ENCODE assay signal across 17 cellular contexts in the genomic region with DNA sequence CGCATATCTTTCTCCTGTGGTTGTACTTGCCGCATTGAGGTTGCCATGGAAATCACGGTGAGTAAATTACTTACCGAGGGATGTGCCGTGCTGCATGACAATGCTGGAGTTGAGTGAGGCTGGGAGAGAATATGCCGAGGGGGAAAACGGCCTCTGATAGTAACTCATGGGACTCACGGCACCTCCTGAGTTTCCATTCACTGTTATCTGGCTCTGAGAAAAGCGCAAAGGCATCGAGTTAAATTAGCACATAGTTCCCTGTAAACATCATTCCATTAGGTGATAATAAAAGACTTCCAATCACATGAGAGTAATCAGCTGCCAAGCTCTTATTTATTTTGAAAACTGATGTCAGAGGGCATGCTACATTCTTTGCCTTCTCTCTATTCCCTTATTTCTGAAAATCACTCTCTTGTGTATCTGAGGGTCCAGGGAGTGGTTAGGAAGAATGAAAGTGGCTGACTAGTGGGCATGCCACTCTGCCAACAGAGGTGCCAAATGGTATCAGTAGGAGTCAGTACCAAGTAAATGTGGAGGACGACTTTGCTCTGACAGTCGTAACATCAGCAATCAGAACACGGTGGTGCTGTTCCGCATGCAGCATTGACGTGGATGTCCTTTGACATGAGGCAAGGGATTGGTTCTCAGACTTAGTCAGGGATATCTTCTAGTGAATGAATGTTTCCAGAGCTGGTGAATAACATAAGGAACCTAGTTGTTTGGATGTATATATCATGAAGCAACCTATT.
DNase-seq lines count a peak whose midpoint lies in the region; ATAC-seq and TF ChIP-seq lines count a peak whose summit lies in the region.
"Had no signal": no experiment of that assay in that cellular context is flagged by ENCODE, and none has a peak within 500 bp of the region (broad histone marks: within the 10 kb centered on the region; RNA-seq: fewer than 3 reads in every experiment).

No MANE protein-coding gene starts in this region.

- CTCF ChIA-PET in MCF 10A (lab: Yijun Ruan, JAX): interaction anchor here (0.5 to 2.6 kb wide), 3 partner anchors 20 to 507 kb away, joined by 3 to 10 read pairs (median 4); no protein-coding TSS in a partner anchor

- H4K20me1 ChIP-seq in GM23338 (replicated peaks; ENCODE audit: insufficient read depth): no peaks in the 10 kb centered on the region
- H4K20me1 ChIP-seq: BLaER1 treated with 17β-estradiol and CSF1 and Interleukin-3, amounts not matched to agents 10 nM and 100 nM had no signal

- H3K4me3 Mint-ChIP-seq in GM23338 (no peak overlapping the region), MCF 10A (ENCODE audit: unreplicated experiment) (no peak overlapping the region)
- H3K4me3 Mint-ChIP-seq: CD4-positive, CD25-positive, alpha-beta regulatory T cell; HFFc6 had no signal

- peaks cover 12% of the 10 kb centered on the region; the same call in 1 of the 2 replicates for H3K4me1 ChIP-seq in GM23338 (ENCODE audit: insufficient read depth)
- peaks cover 0 to 45% (median 12%) of the 10 kb centered on the region in 12 donors for H3K4me1 ChIP-seq in heart left ventricle
- peaks cover 0 to 20% of the 10 kb centered on the region in 2 donors for H3K4me1 ChIP-seq in right atrium auricular region
- peaks cover 10% of the 10 kb centered on the region for H3K4me1 ChIP-seq in rectal smooth muscle tissue (ENCODE audit: control insufficient read depth, insufficient read depth, low read length)
- H3K4me1 ChIP-seq: BLaER1 treated with 17β-estradiol and CSF1 and Interleukin-3, amounts not matched to agents 10 nM and 100 nM had no signal

- H3K9me2 ChIP-seq in GM23338 (ENCODE audit: insufficient read depth): 0 out of 2 replicates have a peak, but pooled peaks cover 4% of the 10 kb centered on the region

- H3K4me1 Mint-ChIP-seq in GM23338 (peaks cover 17% of the 10 kb centered on the region), MCF 10A (ENCODE audit: insufficient read depth, unreplicated experiment) (no peaks in the 10 kb centered on the region)
- H3K4me1 Mint-ChIP-seq: CD4-positive, CD25-positive, alpha-beta regulatory T cell had no signal

- DNase-seq in GM23338 (ENCODE audit: low spot score) (peak; percentile 49), heart left ventricle (peak in 1 of 5 donors; percentile 78), right atrium auricular region (ENCODE audit: low spot score) (no peak), MCF 10A (ENCODE audit: unreplicated experiment) (no peak), H7 (no peak), T-helper 9 cell (no peak)
- DNase-seq: ACHN; Calu3; CD4-positive, CD25-positive, alpha-beta regulatory T cell; DMS 273 treated with DMSO at 0.1 percent for 48 hours; HCEC 1CT; HFFc6 had no signal

- H3K4me3 ChIP-seq in GM23338: no peak overlapping the region
- peak overlapping the region in 1 of 12 donors; percentile 49 for H3K4me3 ChIP-seq in heart left ventricle
- no peak overlapping the region for H3K4me3 ChIP-seq in right atrium auricular region
- no peak overlapping the region for H3K4me3 ChIP-seq in rectal smooth muscle tissue (ENCODE audit: low read length)
- no peak overlapping the region for H3K4me3 ChIP-seq in H7 (ENCODE audit: insufficient read depth, low read depth, low read length)
- H3K4me3 ChIP-seq: BLaER1 treated with 17β-estradiol and CSF1 and Interleukin-3, amounts not matched to agents 10 nM and 100 nM; GM12878 had no signal

- intact Hi-C loops in heart left ventricle (cut with DNase I): no loop called here
- intact Hi-C loops in MCF 10A (cut with micrococcal nuclease): no loop called here

- no peaks in the 10 kb centered on the region for H3K9me3 ChIP-seq in heart left ventricle
- no peaks in the 10 kb centered on the region for H3K9me3 ChIP-seq in right atrium auricular region
- H3K9me3 ChIP-seq: BLaER1 treated with 17β-estradiol and CSF1 and Interleukin-3, amounts not matched to agents 10 nM and 100 nM had no signal

- H3K27ac Mint-ChIP-seq in GM23338 (0 out of 2 replicates have a peak overlapping the region, but pooled peaks have one; percentile 49), MCF 10A (ENCODE audit: low read depth, unreplicated experiment) (no peak overlapping the region)
- H3K27ac Mint-ChIP-seq: CD4-positive, CD25-positive, alpha-beta regulatory T cell; HFFc6 had no signal

- no peak for TF ChIP-seq POLR2A in heart left ventricle (IDR thresholded peaks at IDR 0.05)

- 0 out of 2 replicates have a peak, but pooled peaks cover 2% of the 10 kb centered on the region for H3F3A ChIP-seq in GM23338 (replicated peaks; ENCODE audit: low read depth)

- POLR2A ChIA-PET in MCF 10A (lab: Yijun Ruan, JAX): interaction anchor here (0.7 kb wide), 1 partner anchor 30 kb away, joined by 3 read pairs; no protein-coding TSS in a partner anchor

- H3K27me3 ChIP-seq in GM23338 (ENCODE audit: insufficient read depth) (no peaks in the 10 kb centered on the region), heart left ventricle (no peaks in the 10 kb centered on the region), right atrium auricular region (no peaks in the 10 kb centered on the region), rectal smooth muscle tissue (ENCODE audit: control insufficient read depth, insufficient read depth, low read length) (no peaks in the 10 kb centered on the region), H7 (ENCODE audit: control insufficient read depth, insufficient read depth, low read length) (no peaks in the 10 kb centered on the region)
- H3K27me3 ChIP-seq: BLaER1 treated with 17β-estradiol and CSF1 and Interleukin-3, amounts not matched to agents 10 nM and 100 nM had no signal

- H3K79me2 ChIP-seq in GM23338 (replicated peaks; ENCODE audit: insufficient read depth): no peaks in the 10 kb centered on the region

- TF ChIP-seq CTCF in GM23338 (conservative IDR thresholded peaks at IDR 0.05; ENCODE audit: low read depth in 2 of 2): no peak
- no peak for TF ChIP-seq CTCF in heart left ventricle (IDR thresholded peaks at IDR 0.05)
- no peak for TF ChIP-seq CTCF in right atrium auricular region (IDR thresholded peaks at IDR 0.05)
- no peak for TF ChIP-seq CTCF in MCF 10A (IDR thresholded peaks at IDR 0.05; ENCODE audit: unreplicated experiment)

- no peak overlapping the region for H3K9ac ChIP-seq in rectal smooth muscle tissue (ENCODE audit: low read length)
- H3K9ac ChIP-seq: BLaER1 treated with 17β-estradiol and CSF1 and Interleukin-3, amounts not matched to agents 10 nM and 100 nM had no signal

- H3K27me3 Mint-ChIP-seq in GM23338 (ENCODE audit: insufficient read depth, low read depth, poor library complexity) (no peaks in the 10 kb centered on the region), MCF 10A (ENCODE audit: insufficient read depth, unreplicated experiment) (no peaks in the 10 kb centered on the region)
- H3K27me3 Mint-ChIP-seq: CD4-positive, CD25-positive, alpha-beta regulatory T cell had no signal

- H3K36me3 ChIP-seq in GM23338 (ENCODE audit: insufficient read depth) (no peaks in the 10 kb centered on the region; the same call in 1 of the 2 replicates), heart left ventricle (peaks cover 0 to 80% (median 39%) of the 10 kb centered on the region in 9 donors), right atrium auricular region (peaks cover 31% of the 10 kb centered on the region), rectal smooth muscle tissue (ENCODE audit: control insufficient read depth, insufficient read depth, low read length) (peaks cover 6% of the 10 kb centered on the region), H7 (replicated peaks; ENCODE audit: control insufficient read depth, insufficient read depth, low read length) (no peaks in the 10 kb centered on the region; the same call in 1 of the 2 replicates)
- H3K36me3 ChIP-seq: BLaER1 treated with 17β-estradiol and CSF1 and Interleukin-3, amounts not matched to agents 10 nM and 100 nM had no signal

- no peak overlapping the region for H2AFZ ChIP-seq in GM23338

- 48 to 67% (median 55%) methylated on average over 15 of the region's 15 CpGs for WGBS in heart left ventricle, 4 donors

- peaks cover 24% of the 10 kb centered on the region for H3K36me3 Mint-ChIP-seq in GM23338 (ENCODE audit: low read depth)
- peaks cover 24% of the 10 kb centered on the region for H3K36me3 Mint-ChIP-seq in MCF 10A (ENCODE audit: insufficient read depth, unreplicated experiment)
- H3K36me3 Mint-ChIP-seq: CD4-positive, CD25-positive, alpha-beta regulatory T cell had no signal

- ATAC-seq in GM23338 (no peak; the same call in 2 of the 3 replicates), heart left ventricle (peak; percentile 75 to 89 (median 86)), GM18867 (IDR thresholded peaks at IDR 0.05; ENCODE audit: unreplicated experiment) (no peak)
- ATAC-seq: GM12878 had no signal

- H3K9me3 Mint-ChIP-seq in GM23338 (no peaks in the 10 kb centered on the region), MCF 10A (ENCODE audit: unreplicated experiment) (no peaks in the 10 kb centered on the region)
- H3K9me3 Mint-ChIP-seq: CD4-positive, CD25-positive, alpha-beta regulatory T cell; HFFc6 had no signal

- H3K27ac ChIP-seq in GM23338 (ENCODE audit: low read depth) (peak overlapping the region; percentile 46; the same call in 1 of the 2 replicates), heart left ventricle (peak overlapping the region; percentile 49 to 93 (median 76)), right atrium auricular region (peak overlapping the region; percentile 79 to 83), rectal smooth muscle tissue (ENCODE audit: low read depth, low read length) (peak overlapping the region; percentile 74)
- H3K27ac ChIP-seq: BLaER1 treated with 17β-estradiol and CSF1 and Interleukin-3, amounts not matched to agents 10 nM and 100 nM; HL-60 had no signal

- H3K4me2 ChIP-seq in GM23338: no peak overlapping the region
- H3K4me2 ChIP-seq: BLaER1 treated with 17β-estradiol and CSF1 and Interleukin-3, amounts not matched to agents 10 nM and 100 nM had no signal

- BruUV-seq in MCF 10A (replicated peaks; lab: Mats Ljungman, UMichigan): no TSS peak

TF ChIP-seq in GM23338, 12 proteins besides CTCF, POLR2A, EP300 and RAD21 (continues in another document):
- TF ChIP-seq CREB1 (CRISPR knock-in tag; IDR thresholded peaks at IDR 0.05; ENCODE audit: low read depth) (no peak), POLR2AphosphoS5 (IDR thresholded peaks at IDR 0.05; ENCODE audit: low read depth) (no peak)

Comparison
In these comparisons a context has a peak if more than half of its experiments do, and no peak if none do; other contexts are left out.
1. ATAC-seq: peak in heart left ventricle (4 of 4); none in GM23338 (single experiment) and GM18867 (single experiment).
2. Peak in every context shown above with its lines, with median percentiles within 50 percentile points of each other: H3K27ac ChIP-seq.